ENCODE assay signal across 8 cellular contexts in the genomic region with DNA sequence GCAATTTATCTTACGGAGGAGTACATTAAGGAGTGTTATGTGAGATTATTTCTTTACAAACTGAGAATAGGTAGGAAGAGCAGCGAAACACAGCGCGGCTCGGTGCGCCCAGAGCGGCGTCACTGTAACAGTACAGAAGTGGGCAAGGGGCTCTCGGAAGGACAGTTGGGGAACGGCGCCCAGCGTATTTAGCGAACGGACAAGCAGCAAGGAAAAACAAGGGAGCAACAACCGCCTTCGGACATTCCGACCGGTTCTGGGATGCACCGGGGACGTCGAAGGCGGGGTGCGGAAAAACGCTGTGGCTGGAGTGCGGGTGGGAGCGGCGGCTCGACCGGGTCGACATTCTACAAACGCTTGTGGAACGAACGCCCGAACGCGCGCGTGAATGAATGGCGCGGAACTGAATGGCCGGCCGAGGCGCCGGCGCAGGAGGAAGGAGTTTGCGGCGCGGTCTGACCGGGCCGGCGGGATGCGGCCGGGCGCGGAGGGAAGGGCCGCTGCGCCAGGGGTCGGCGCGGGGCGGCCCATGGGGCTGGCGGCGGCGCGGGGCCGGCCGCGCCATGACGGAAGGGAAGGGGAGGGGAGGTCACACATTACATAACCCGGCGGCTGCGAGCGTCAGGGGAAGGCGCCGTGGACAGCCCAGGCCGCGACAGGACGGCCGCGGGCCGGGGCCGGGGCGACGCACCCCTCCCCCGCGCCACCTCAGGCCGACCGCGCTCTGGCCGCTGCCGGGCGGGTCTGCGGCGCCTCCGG.
DNase-seq lines count a peak whose midpoint lies in the region; FAIRE-seq and TF ChIP-seq lines count a peak whose summit lies in the region.

No MANE protein-coding gene starts in this region.

- peaks cover 8% of the 10 kb centered on the region; the same call in 1 of the 2 replicates for H4K20me1 ChIP-seq in SU-DHL-6 (ENCODE audit: low read depth, low read length)

- no peaks in the 10 kb centered on the region for H3K36me3 ChIP-seq in SU-DHL-6 (ENCODE audit: low read length)

- peak overlapping the region; percentile 59 for H3K4me3 ChIP-seq in SU-DHL-6 (ENCODE audit: insufficient read depth, low read length, poor library complexity, severe bottlenecking)

- no peaks in the 10 kb centered on the region for H3K9me2 ChIP-seq in SU-DHL-6 (replicated peaks; ENCODE audit: insufficient read depth, low read length)

- H3K27me3 ChIP-seq in SU-DHL-6 (ENCODE audit: low read length): no peaks in the 10 kb centered on the region

- no peak for TF ChIP-seq CTCF in GM20000 (IDR thresholded peaks at IDR 0.05; ENCODE audit: extremely low read depth, missing control alignments)
- TF ChIP-seq CTCF in SU-DHL-6 (IDR thresholded peaks at IDR 0.05; ENCODE audit: insufficient read depth, low read length, poor library complexity, severe bottlenecking): no peak
- TF ChIP-seq CTCF in D721Med (IDR thresholded peaks at IDR 0.05; ENCODE audit: insufficient read depth, missing control alignments): no peak

- peaks cover 9% of the 10 kb centered on the region; the same call in 1 of the 2 replicates for H3F3A ChIP-seq in SU-DHL-6 (ENCODE audit: insufficient read depth)

- H3K79me2 ChIP-seq in SU-DHL-6 (ENCODE audit: insufficient read depth, low read length): peaks cover 40% of the 10 kb centered on the region

- no peak for FAIRE-seq in D721Med (lab: Jason Lieb, UNC)

- DNase-seq in COR-L47 (lab: John Stamatoyannopoulos, UW) (peak; percentile 31), GM20000 (ENCODE audit: low spot score) (peak; percentile 85), HS-27A (ENCODE audit: low read depth) (peak; percentile 22), astrocyte of the hippocampus (ENCODE audit: low read depth, low spot score) (peak; percentile 78), hippocampal formation (lab: John Stamatoyannopoulos, UW) (peak; percentile 50 to 63), retina (peak; percentile 82), D721Med (ENCODE audit: insufficient read length, low spot score) (no peak)

- H3K9me3 ChIP-seq in SU-DHL-6 (ENCODE audit: insufficient read depth, low read length): no peaks in the 10 kb centered on the region

- H3K4me2 ChIP-seq in SU-DHL-6 (ENCODE audit: low read depth, low read length, poor library complexity, severe bottlenecking): peak overlapping the region; percentile 72

- peak overlapping the region; percentile 64 for H3K27ac ChIP-seq in SU-DHL-6 (ENCODE audit: low read depth, low read length)

- peak overlapping the region; percentile 47 for H2AFZ ChIP-seq in SU-DHL-6 (ENCODE audit: low read depth, low read length, severe bottlenecking)

- peak overlapping the region; percentile 82 for H3K9ac ChIP-seq in SU-DHL-6 (ENCODE audit: low read length)
